ENCODE assay signal across 8 cellular contexts in the genomic region with DNA sequence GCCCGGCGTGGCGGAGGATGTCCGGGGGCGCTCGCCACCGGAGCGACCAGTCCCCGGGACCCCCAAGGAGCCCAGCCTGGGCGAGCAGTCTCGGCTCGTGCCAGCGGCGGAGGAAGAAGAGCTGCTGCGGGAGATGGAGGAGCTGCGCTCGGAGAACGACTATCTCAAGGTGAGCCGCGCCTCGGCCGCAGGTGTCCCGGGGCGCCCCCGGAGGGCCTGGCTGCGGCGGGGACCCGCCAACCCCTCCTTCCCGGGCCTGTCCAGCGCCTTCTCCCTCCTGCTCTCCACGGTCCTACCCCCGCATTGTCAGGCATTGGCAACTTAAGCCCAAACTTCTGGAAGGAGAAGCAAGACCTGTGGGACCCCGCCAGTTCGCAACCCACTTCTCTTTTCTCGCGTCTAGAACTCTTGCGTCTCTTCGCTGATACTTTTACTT. TPM values are rescaled to one million over a fixed set of nuclear protein-coding genes. Genes with fewer than 3 reads are reported as not detected.
DNase-seq lines count a peak whose midpoint lies in the region; ATAC-seq and TF ChIP-seq lines count a peak whose summit lies in the region.

No MANE protein-coding gene starts in this region.

- peaks cover 12 to 27% (median 21%) of the 10 kb centered on the region in 4 donors for H3K4me1 Mint-ChIP-seq in naive thymus-derived CD8-positive, alpha-beta T cell

- POLR2A ChIA-PET in naive thymus-derived CD8-positive, alpha-beta T cell (lab: Charles Lee): no interaction called here

- peaks cover 0 to 4% (median 0%) of the 10 kb centered on the region in 9 donors for H3K9me3 Mint-ChIP-seq in naive thymus-derived CD8-positive, alpha-beta T cell

- peaks cover 27 to 62% (median 42%) of the 10 kb centered on the region in 5 donors for H3K27me3 Mint-ChIP-seq in naive thymus-derived CD8-positive, alpha-beta T cell

- no peak for TF ChIP-seq CTCF in choroid plexus epithelial cell (conservative IDR thresholded peaks at IDR 0.05; ENCODE audit: low read depth, low read length)

- peaks cover 15% of the 10 kb centered on the region for H3K36me3 ChIP-seq in NT2/D1 (ENCODE audit: insufficient read depth, insufficient read length, low read length)

- H3K27me3 ChIP-seq in NT2/D1 (ENCODE audit: insufficient read depth, insufficient read length): peaks cover 7% of the 10 kb centered on the region

- H3K4me3 ChIP-seq in NT2/D1 (ENCODE audit: insufficient read length, low read depth) (peak overlapping the region; percentile 55), choroid plexus epithelial cell (ENCODE audit: low read depth, low read length) (peak overlapping the region; percentile 71)

- peak overlapping the region in 9 of 10 donors; percentile 22 to 91 (median 71) for H3K27ac Mint-ChIP-seq in naive thymus-derived CD8-positive, alpha-beta T cell

- no peaks in the 10 kb centered on the region for H3K9me3 ChIP-seq in NT2/D1 (ENCODE audit: insufficient read depth, low read length)

- peak; percentile 39 for DNase-seq in GM03348 (ENCODE audit: low spot score)
- DNase-seq in NT2/D1 (ENCODE audit: low read depth, low spot score): no peak
- no peak for DNase-seq in choroid plexus epithelial cell (ENCODE audit: low read depth)
- peak in 4 of 10 donors; percentile 29 to 41 (median 36) for DNase-seq in naive thymus-derived CD8-positive, alpha-beta T cell
- DNase-seq in NCI-H82 (lab: John Stamatoyannopoulos, UW): no peak
- no peak for DNase-seq in occipital lobe (lab: John Stamatoyannopoulos, UW)
- no peak for DNase-seq in NCI-H2171 treated with DMSO at 0.1 percent for 48 hours (lab: John Stamatoyannopoulos, UW)

- peak overlapping the region; percentile 92 for H3K9ac ChIP-seq in NT2/D1 (ENCODE audit: insufficient read length, low read depth)

- H3K36me3 Mint-ChIP-seq in naive thymus-derived CD8-positive, alpha-beta T cell: peaks cover 0 to 3% (median 0%) of the 10 kb centered on the region in 3 donors

- H3K4me1 ChIP-seq in NT2/D1 (ENCODE audit: insufficient read depth, insufficient read length): peaks cover 5% of the 10 kb centered on the region

- peak overlapping the region; percentile 83 to 97 (median 94) for H3K4me3 Mint-ChIP-seq in naive thymus-derived CD8-positive, alpha-beta T cell

- ATAC-seq in naive thymus-derived CD8-positive, alpha-beta T cell: peak in 1 of 2 donors; percentile 34
- no peak for ATAC-seq in HG03457 (IDR thresholded peaks at IDR 0.05; ENCODE audit: unreplicated experiment)

RNA-seq across cellular contexts. Expression of a gene that starts 1.2 kb away (rescaled TPM):
- under 1 TPM; 0.13 to 0.41 TPM for total RNA-seq in naive thymus-derived CD8-positive, alpha-beta T cell
- polyA plus RNA-seq in naive thymus-derived CD8-positive, alpha-beta T cell: not detected
- 24.6 TPM for total RNA-seq in occipital lobe

Comparison
In these comparisons a context has a peak if more than half of its experiments do, and no peak if none do; other contexts are left out.
1. RNA of a gene that starts 1.2 kb away (total RNA-seq): 24.6 TPM in occipital lobe (single experiment); 0.13 to 0.41 TPM in naive thymus-derived CD8-positive, alpha-beta T cell; every median in the first group is over 10 times any median in the second.